In genomic region chr18:58180738-58181353, GRCh38 we compare ENCODE assay signal across 8 cellular contexts.
DNase-seq lines count a peak whose midpoint lies in the region; ATAC-seq, FAIRE-seq and TF ChIP-seq lines count a peak whose summit lies in the region.

No MANE protein-coding gene starts in this region.

- no peak overlapping the region for H3K27ac Mint-ChIP-seq in activated T-helper 1 cell treated with anti-CD3 and anti-CD28 coated beads, Interleukin-12 subunit alpha, Interleukin-12 subunit beta, Interleukin-2, Interleukin-4 antibody, amounts not matched to agents 30 ng/mL and 10 ng/mL and 1 ng/mL, durations not matched to agents 14 hours and 24 hours and 36 hours

- no peak for TF ChIP-seq EP300 in gastroesophageal sphincter (IDR thresholded peaks at IDR 0.05)

- H3K9me3 ChIP-seq in gastroesophageal sphincter (no peaks in the 10 kb centered on the region), gastrocnemius medialis (no peaks in the 10 kb centered on the region)

- H3K4me3 Mint-ChIP-seq in activated T-helper 1 cell treated with anti-CD3 and anti-CD28 coated beads, Interleukin-12 subunit alpha, Interleukin-12 subunit beta, Interleukin-2, Interleukin-4 antibody, amounts not matched to agents 30 ng/mL and 10 ng/mL and 1 ng/mL, durations not matched to agents 14 hours and 24 hours and 36 hours: no peak overlapping the region

- no peaks in the 10 kb centered on the region for H3K4me1 Mint-ChIP-seq in activated T-helper 1 cell treated with anti-CD3 and anti-CD28 coated beads, Interleukin-12 subunit alpha, Interleukin-12 subunit beta, Interleukin-2, Interleukin-4 antibody, amounts not matched to agents 30 ng/mL and 10 ng/mL and 1 ng/mL, durations not matched to agents 14 hours and 24 hours and 36 hours (ENCODE audit: low read depth)

- H3K27me3 ChIP-seq in gastroesophageal sphincter (no peaks in the 10 kb centered on the region), gastrocnemius medialis (no peaks in the 10 kb centered on the region)

- TF ChIP-seq CTCF in D721Med (IDR thresholded peaks at IDR 0.05; ENCODE audit: insufficient read depth, missing control alignments) (peak; percentile 81), gastroesophageal sphincter (IDR thresholded peaks at IDR 0.05) (peak; percentile 63 to 87 (median 75)), gastrocnemius medialis (IDR thresholded peaks at IDR 0.05 in 4 of 5, conservative IDR thresholded peaks at IDR 0.05 in 1 of 5) (peak; percentile 62 to 89 (median 75))

- H3K4me1 ChIP-seq in gastroesophageal sphincter: peaks cover 0 to 37% (median 12%) of the 10 kb centered on the region in 3 donors
- peaks cover 9 to 12% of the 10 kb centered on the region in 2 donors for H3K4me1 ChIP-seq in gastrocnemius medialis

- peak; percentile 100 for FAIRE-seq in D721Med (lab: Jason Lieb, UNC)
- peak; percentile 38 for FAIRE-seq in RCC 7860 (lab: Jason Lieb, UNC)

- ATAC-seq in gastroesophageal sphincter: no peak
- peak; percentile 48 to 52 for ATAC-seq in gastrocnemius medialis

- TF ChIP-seq POLR2A in gastroesophageal sphincter (IDR thresholded peaks at IDR 0.05) (no peak), gastrocnemius medialis (IDR thresholded peaks at IDR 0.05) (no peak)

- 23 to 39% methylated on average over 5 of the region's 5 CpGs for WGBS in gastroesophageal sphincter (ENCODE audit: low coverage in 1 of 2), 2 donors

- DNase-seq in D721Med (ENCODE audit: insufficient read length, low spot score) (peak; percentile 98), HUDEP-2 (lab: John Stamatoyannopoulos, UW; ENCODE audit: unreplicated experiment in 76 of 76) (peak in 62 of 76 experiments; percentile 1 to 72 (median 41)), RCC 7860 (ENCODE audit: low spot score) (peak; percentile 29), gastrocnemius medialis (peak in 1 of 2 donors; percentile 27), middle frontal gyrus (ENCODE audit: extremely low spot score, low spot score) (no peak), posterior vena cava (ENCODE audit: low spot score) (no peak)
- DNase-seq in activated T-helper 1 cell treated with anti-CD3 and anti-CD28 coated beads, Interleukin-12 subunit alpha, Interleukin-12 subunit beta, Interleukin-2, Interleukin-4 antibody, amounts not matched to agents 30 ng/mL and 10 ng/mL and 1 ng/mL, durations not matched to agents 14 hours and 24 hours and 36 hours (ENCODE audit: low spot score): peak; percentile 11

- H3K9me3 Mint-ChIP-seq in activated T-helper 1 cell treated with anti-CD3 and anti-CD28 coated beads, Interleukin-12 subunit alpha, Interleukin-12 subunit beta, Interleukin-2, Interleukin-4 antibody, amounts not matched to agents 30 ng/mL and 10 ng/mL and 1 ng/mL, durations not matched to agents 14 hours and 24 hours and 36 hours: no peaks in the 10 kb centered on the region

- H3K4me3 ChIP-seq in gastroesophageal sphincter (no peak overlapping the region), gastrocnemius medialis (no peak overlapping the region)

- H3K36me3 ChIP-seq in gastroesophageal sphincter: no peaks in the 10 kb centered on the region
- H3K36me3 ChIP-seq in gastrocnemius medialis: no peaks in the 10 kb centered on the region

- intact Hi-C loops in activated T-helper 1 cell treated with anti-CD3 and anti-CD28 coated beads, Interleukin-12 subunit alpha, Interleukin-12 subunit beta, Interleukin-2, Interleukin-4 antibody, amounts not matched to agents 30 ng/mL and 10 ng/mL and 1 ng/mL, durations not matched to agents 14 hours and 24 hours and 36 hours (cut with micrococcal nuclease): loop anchor here (1.0 kb wide), 4 partner anchors 138 to 583 kb away; no protein-coding TSS in a partner anchor
- intact Hi-C loops in gastrocnemius medialis (cut with DNase I; ENCODE audit: low total_unique reads) (loop anchor here (5.0 kb wide), 1 partner anchor 44 kb away; no protein-coding TSS in a partner anchor), posterior vena cava (cut with DNase I) (no loop called here)

- peaks cover 9% of the 10 kb centered on the region for H3K27me3 Mint-ChIP-seq in activated T-helper 1 cell treated with anti-CD3 and anti-CD28 coated beads, Interleukin-12 subunit alpha, Interleukin-12 subunit beta, Interleukin-2, Interleukin-4 antibody, amounts not matched to agents 30 ng/mL and 10 ng/mL and 1 ng/mL, durations not matched to agents 14 hours and 24 hours and 36 hours (ENCODE audit: insufficient read depth)

- H3K27ac ChIP-seq in gastroesophageal sphincter (no peak overlapping the region), gastrocnemius medialis (no peak overlapping the region)

- in situ Hi-C loops in gastrocnemius medialis (cut with MboI; ENCODE audit: low sequenced_read_pairs in 4 of 4): loop anchor here in 2 of 4 donors (10.0 to 25.0 kb wide), 2 partner anchors 144 to 156 kb away; no protein-coding TSS in a partner anchor

- H3K36me3 Mint-ChIP-seq in activated T-helper 1 cell treated with anti-CD3 and anti-CD28 coated beads, Interleukin-12 subunit alpha, Interleukin-12 subunit beta, Interleukin-2, Interleukin-4 antibody, amounts not matched to agents 30 ng/mL and 10 ng/mL and 1 ng/mL, durations not matched to agents 14 hours and 24 hours and 36 hours (ENCODE audit: low read depth): no peaks in the 10 kb centered on the region

Comparison
In these comparisons a context has a peak if more than half of its experiments do, and no peak if none do; other contexts are left out.
1. DNase-seq: peak in D721Med (single experiment), HUDEP-2 (62 of 76), RCC 7860 (single experiment) and activated T-helper 1 cell treated with anti-CD3 and anti-CD28 coated beads, Interleukin-12 subunit alpha, Interleukin-12 subunit beta, Interleukin-2, Interleukin-4 antibody, amounts not matched to agents 30 ng/mL and 10 ng/mL and 1 ng/mL, durations not matched to agents 14 hours and 24 hours and 36 hours (single experiment); none in middle frontal gyrus (single experiment) and posterior vena cava (single experiment).
2. intact Hi-C loops: an anchor here in activated T-helper 1 cell treated with anti-CD3 and anti-CD28 coated beads, Interleukin-12 subunit alpha, Interleukin-12 subunit beta, Interleukin-2, Interleukin-4 antibody, amounts not matched to agents 30 ng/mL and 10 ng/mL and 1 ng/mL, durations not matched to agents 14 hours and 24 hours and 36 hours (1.0 kb wide) and gastrocnemius medialis (5.0 kb wide); none called in posterior vena cava.
3. Peak in every context shown above with its lines, with median percentiles within 50 percentile points of each other: CTCF ChIP-seq.